In the genomic region with DNA sequence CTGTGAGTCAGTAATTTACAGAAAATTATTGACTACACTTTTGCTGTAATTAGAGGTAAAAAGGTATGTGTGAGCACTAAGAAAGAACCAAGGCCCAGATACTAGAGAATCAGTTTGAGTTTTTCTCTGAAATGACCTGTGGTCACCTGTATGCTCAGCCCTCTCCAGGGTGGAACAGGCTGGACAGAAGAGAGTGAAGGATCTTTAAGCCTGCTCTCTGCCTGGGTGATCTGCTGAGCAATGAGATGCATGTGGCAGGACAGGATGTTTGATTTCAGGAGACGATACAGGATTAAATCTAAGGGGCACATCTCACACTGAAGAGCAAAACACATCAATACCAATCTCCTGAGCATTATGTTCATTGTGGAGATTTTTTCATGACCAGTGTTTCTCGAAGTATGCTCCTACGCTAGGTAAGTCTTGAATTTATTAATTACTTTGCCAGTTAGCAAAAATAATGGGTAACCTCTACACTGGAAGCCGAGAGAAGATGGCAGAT, we compare ENCODE assay signal across 19 cellular contexts.
"Had no signal": no experiment of that assay in that cellular context is flagged by ENCODE, and none has a peak within 500 bp of the region (broad histone marks: within the 10 kb centered on the region; RNA-seq: fewer than 3 reads in every experiment).

No MANE protein-coding gene starts in this region.

- H3K27me3 ChIP-seq: dorsolateral prefrontal cortex, ovary, tibial nerve, uterus had no signal

- H3K27ac ChIP-seq: ovary, tibial nerve, uterus had no signal

- H3K4me1 ChIP-seq: tibial nerve, uterus had no signal

- FAIRE-seq: astrocyte had no signal

- H3K9me3 ChIP-seq: ovary, tibial nerve, uterus had no signal

- H3K4me3 ChIP-seq: dorsolateral prefrontal cortex, ovary, tibial nerve, uterus had no signal

- DNase-seq: activated CD4-positive, alpha-beta T cell treated with anti-CD3 and anti-CD28 coated beads, Interleukin-2, amount 50 U/mL, for 1 hour; activated CD4-positive, CD25-positive, alpha-beta regulatory T cell; activated CD8-positive, alpha-beta memory T cell treated with anti-CD3 and anti-CD28 coated beads for 24 hours; activated effector memory CD4-positive, alpha-beta T cell treated with Interleukin-2 at 50 U/mL for 16 hours; activated naive CD4-positive, alpha-beta T cell treated with anti-CD3 and anti-CD28 coated beads, Interleukin-2, amount 50 U/mL, for 16 hours; activated T-cell treated with anti-CD3 and anti-CD28 coated beads for 4 hours; dorsolateral prefrontal cortex; hypothalamus; kidney glomerular epithelial cell; left ventricle myocardium superior; mesenchymal stem cell; ovary; stimulated activated CD4-positive, alpha-beta T cell treated with anti-CD3 and anti-CD28 coated beads, Interleukin-2, amount 100 ng/mL, for 48 hours; stimulated activated naive CD4-positive, alpha-beta T cell; T-helper 2 cell; uterus had no signal

- ATAC-seq: esophagus mucosa, left ventricle myocardium superior had no signal

- H3K36me3 ChIP-seq: ovary, uterus had no signal
